ENCODE assay signal across 1 cellular context in genomic region chr12:52346596-52346995, GRCh38.
TF ChIP-seq lines count a peak whose summit lies in the region.

No MANE protein-coding gene starts in this region.

TF ChIP-seq in HepG2, 621 proteins besides CTCF, POLR2A, EP300 and RAD21:
- TF ChIP-seq PHF8 (CRISPR knock-in tag; IDR thresholded peaks at IDR 0.05) (no peak), DBP (CRISPR knock-in tag; IDR thresholded peaks at IDR 0.05; ENCODE audit: not compliant biosample characterization) (no peak), SMAD3 (CRISPR knock-in tag; IDR thresholded peaks at IDR 0.05) (no peak), ZSCAN31 (CRISPR knock-in tag; IDR thresholded peaks at IDR 0.05; ENCODE audit: low read depth) (no peak), PHF21A (CRISPR knock-in tag; IDR thresholded peaks at IDR 0.05) (no peak), NFE2 (CRISPR knock-in tag; IDR thresholded peaks at IDR 0.05) (no peak), FOXC1 (CRISPR knock-in tag; IDR thresholded peaks at IDR 0.05; ENCODE audit: borderline replicate concordance) (no peak), ZNF780A (CRISPR knock-in tag; IDR thresholded peaks at IDR 0.05) (no peak), ZSCAN20 (CRISPR knock-in tag; IDR thresholded peaks at IDR 0.05; ENCODE audit: borderline replicate concordance) (no peak), CEBPZ (IDR thresholded peaks at IDR 0.05; ENCODE audit: low read length) (no peak), ZNF768 (CRISPR knock-in tag; IDR thresholded peaks at IDR 0.05) (no peak), ZNF441 (CRISPR knock-in tag; IDR thresholded peaks at IDR 0.05; ENCODE audit: borderline replicate concordance) (no peak)
